In genomic region chr17:38510424-38511125, GRCh38 we compare ENCODE assay signal across 8 cellular contexts.
DNase-seq lines count a peak whose midpoint lies in the region; ATAC-seq and TF ChIP-seq lines count a peak whose summit lies in the region.

No MANE protein-coding gene starts in this region.

- ATAC-seq in foreskin keratinocyte, result no peak
- no peak for ATAC-seq in HG03025 (IDR thresholded peaks at IDR 0.05; ENCODE audit: low FRiP score, unreplicated experiment)
- ATAC-seq in HG03097 (IDR thresholded peaks at IDR 0.05; ENCODE audit: low FRiP score, unreplicated experiment), result no peak

- peak overlapping the region; percentile 79 for H3K9ac ChIP-seq in NT2/D1 (ENCODE audit: insufficient read length, low read depth)

- H3K4me1 Mint-ChIP-seq in neural crest cell, result peaks cover 34% of the 10 kb centered on the region

- H3K36me3 Mint-ChIP-seq in neural crest cell (ENCODE audit: low read depth), result no peaks in the 10 kb centered on the region

- H3K27me3 ChIP-seq in NT2/D1 (ENCODE audit: insufficient read depth, insufficient read length) (peaks cover 20% of the 10 kb centered on the region), foreskin keratinocyte (no peaks in the 10 kb centered on the region)

- DNase-seq in COLO668 (lab: John Stamatoyannopoulos, UW; ENCODE audit: unreplicated experiment) (peak; percentile 38), NT2/D1 (ENCODE audit: low read depth, low spot score) (no peak), foreskin keratinocyte (peak in 1 of 2 donors; percentile 4), neural crest cell (ENCODE audit: low read depth, low spot score) (peak; percentile 41), kidney glomerular epithelial cell (lab: John Stamatoyannopoulos, UW) (no peak), HPDE6-E6E7 (ENCODE audit: extremely low spot score) (no peak)

- H3K27me3 Mint-ChIP-seq in neural crest cell (ENCODE audit: low read depth), result peaks cover 43% of the 10 kb centered on the region

- H3K9me3 ChIP-seq in NT2/D1 (ENCODE audit: insufficient read depth, low read length), result no peaks in the 10 kb centered on the region

- peak overlapping the region; percentile 70 for H3K4me3 Mint-ChIP-seq in neural crest cell

- H3K27ac ChIP-seq in foreskin keratinocyte, result no peak overlapping the region

- H3K27ac Mint-ChIP-seq in neural crest cell (ENCODE audit: unreplicated experiment), result no peak overlapping the region

- H3K9me3 Mint-ChIP-seq in neural crest cell, result no peaks in the 10 kb centered on the region

- peak overlapping the region; percentile 33 for H3K4me3 ChIP-seq in NT2/D1 (ENCODE audit: insufficient read length, low read depth)

- TF ChIP-seq CTCF in foreskin keratinocyte (conservative IDR thresholded peaks at IDR 0.05) (peak; percentile 37), neural crest cell (conservative IDR thresholded peaks at IDR 0.05) (no peak)

- H3K4me1 ChIP-seq in NT2/D1 (ENCODE audit: insufficient read depth, insufficient read length) (peaks cover 11% of the 10 kb centered on the region), foreskin keratinocyte (peaks cover 6% of the 10 kb centered on the region)

- H3K36me3 ChIP-seq in NT2/D1 (ENCODE audit: insufficient read depth, insufficient read length, low read length), result peaks cover 14% of the 10 kb centered on the region

Comparison
In these comparisons a context has a peak if more than half of its experiments do, and no peak if none do; other contexts are left out.
1. DNase-seq: peak in COLO668 (single experiment) and neural crest cell (single experiment); none in NT2/D1 (single experiment), kidney glomerular epithelial cell (single experiment) and HPDE6-E6E7 (single experiment).